19 cellular contexts compared by ENCODE assay signal in genomic region chr5:121138495-121138907, GRCh38.
"Had no signal": no experiment of that assay in that cellular context is flagged by ENCODE, and none has a peak within 500 bp of the region (broad histone marks: within the 10 kb centered on the region; RNA-seq: fewer than 3 reads in every experiment).

No MANE protein-coding gene starts in this region.

- H3K4me1 Mint-ChIP-seq: activated T-helper 17 cell treated with anti-CD3 and anti-CD28 coated beads, Interleukin-2, amount 50 U/mL, for 72 hours; endodermal cell; memory B cell; naive thymus-derived CD4-positive, alpha-beta T cell had no signal

- H3K27ac ChIP-seq: ascending aorta, dorsolateral prefrontal cortex, left lung, ovary, thoracic aorta had no signal

- H3K4me3 Mint-ChIP-seq: activated T-helper 17 cell treated with anti-CD3 and anti-CD28 coated beads, Interleukin-2, amount 50 U/mL, for 72 hours; endodermal cell; memory B cell; naive thymus-derived CD4-positive, alpha-beta T cell had no signal

- H3K27me3 ChIP-seq: ascending aorta, dorsolateral prefrontal cortex, left lung, ovary had no signal

- H3K4me1 ChIP-seq: ascending aorta, left lung had no signal

- DNase-seq: activated CD4-positive, alpha-beta T cell treated with anti-CD3 and anti-CD28 coated beads, Interleukin-2, amount 50 U/mL, for 1 hour; activated naive CD4-positive, alpha-beta T cell treated with Interleukin-2 at 50 U/mL for 16 hours; activated T-cell treated with anti-CD3 and anti-CD28 coated beads for 4 hours; dorsolateral prefrontal cortex; endodermal cell; hippocampal formation; kidney; left lung; mucosa of descending colon; naive thymus-derived CD4-positive, alpha-beta T cell; ovary; stimulated activated CD4-positive, alpha-beta T cell treated with anti-CD3 and anti-CD28 coated beads, Interleukin-12 subunit alpha, Interleukin-12 subunit beta, amount 100 ng/mL, for 4 hours; stimulated activated CD4-positive, alpha-beta T cell treated with anti-CD3 and anti-CD28 coated beads, Interleukin-2, amount 100 ng/mL, for 24 hours; T-helper 2 cell had no signal

- H3K9me3 ChIP-seq: ascending aorta, mucosa of descending colon, ovary, thoracic aorta had no signal

- H3K27me3 Mint-ChIP-seq: activated T-helper 17 cell treated with anti-CD3 and anti-CD28 coated beads, Interleukin-2, amount 50 U/mL, for 72 hours; memory B cell; naive thymus-derived CD4-positive, alpha-beta T cell had no signal

- FAIRE-seq: kidney had no signal

- H3K27ac Mint-ChIP-seq: activated T-helper 17 cell treated with anti-CD3 and anti-CD28 coated beads, Interleukin-2, amount 50 U/mL, for 72 hours; memory B cell; naive thymus-derived CD4-positive, alpha-beta T cell had no signal

- H3K36me3 ChIP-seq: ascending aorta, left lung, ovary, thoracic aorta had no signal

- ATAC-seq: activated CD4-positive, CD25-positive, alpha-beta regulatory T cell treated with anti-CD3 and anti-CD28 coated beads, Interleukin-2, amount 50 U/mL, for 24 hours; activated T-helper 17 cell treated with anti-CD3 and anti-CD28 coated beads, Interleukin-2, amount 50 U/mL, for 72 hours; left lung; mucosa of descending colon; naive thymus-derived CD4-positive, alpha-beta T cell had no signal

- H3K4me3 ChIP-seq: ascending aorta, dorsolateral prefrontal cortex, left lung, mucosa of descending colon, ovary, thoracic aorta had no signal
